In genomic region chr7:143264196-143264568, GRCh38 we compare ENCODE assay signal across 2 cellular contexts. TPM values are rescaled to one million over a fixed set of nuclear protein-coding genes. Genes with fewer than 3 reads are reported as not detected.
DNase-seq lines count a peak whose midpoint lies in the region; ATAC-seq and TF ChIP-seq lines count a peak whose summit lies in the region.
"Not testable (repeated sequence)": the region's sequence is repeated elsewhere in the genome, so short reads cannot be mapped to it uniquely, and the experiment has no call there.

No MANE protein-coding gene starts in this region.

- peak overlapping the region; percentile 97 for H3K27ac Mint-ChIP-seq in CD8-positive, alpha-beta T cell

- not testable (repeated sequence) for TF ChIP-seq CTCF in CD8-positive, alpha-beta T cell (IDR thresholded peaks at IDR 0.05); fibroblast of pulmonary artery (IDR thresholded peaks at IDR 0.05; ENCODE audit: low read length, missing control alignments)

- H3K4me3 Mint-ChIP-seq in CD8-positive, alpha-beta T cell: peak overlapping the region; percentile 96

- H3K4me1 Mint-ChIP-seq in CD8-positive, alpha-beta T cell (ENCODE audit: low read depth): peaks cover 61% of the 10 kb centered on the region

- not testable (repeated sequence) for H3K9me3 ChIP-seq in CD8-positive, alpha-beta T cell (ENCODE audit: low read length)

- H3K27me3 ChIP-seq in CD8-positive, alpha-beta T cell (ENCODE audit: insufficient read depth, low read length): not testable (repeated sequence)

- not testable (repeated sequence) for H3K9me3 Mint-ChIP-seq in CD8-positive, alpha-beta T cell

- not testable (repeated sequence) for ATAC-seq in CD8-positive, alpha-beta T cell

- H3K36me3 Mint-ChIP-seq in CD8-positive, alpha-beta T cell: peaks cover 45% of the 10 kb centered on the region

- intact Hi-C loops in CD8-positive, alpha-beta T cell (cut with DNase I, micrococcal nuclease): loop anchor here in 1 of 2 experiments (5.0 kb wide), 2 partner anchors 52 to 98 kb away; partner anchors contain the start of gene FAM131B

- H3K4me3 ChIP-seq in CD8-positive, alpha-beta T cell (ENCODE audit: low read depth, low read length): peak overlapping the region; percentile 90
- peak overlapping the region; percentile 91 for H3K4me3 ChIP-seq in fibroblast of pulmonary artery (replicated peaks; ENCODE audit: low read depth, low read length)

- not testable (repeated sequence) for DNase-seq in CD8-positive, alpha-beta T cell; fibroblast of pulmonary artery (ENCODE audit: low read depth)

- peaks cover 14% of the 10 kb centered on the region for H3K36me3 ChIP-seq in CD8-positive, alpha-beta T cell (ENCODE audit: insufficient read depth, low read length)

- H3K27ac ChIP-seq in CD8-positive, alpha-beta T cell (ENCODE audit: low read depth, low read length): peak overlapping the region; percentile 70

- POLR2A ChIA-PET in CD8-positive, alpha-beta T cell (lab: Charles Lee): interaction anchor here (0.9 to 2.0 kb wide), 4 partner anchors 9 to 24 kb away, joined by 4 to 10 read pairs (median 8); partner anchors contain the start of gene CASP2

- H3K4me1 ChIP-seq in CD8-positive, alpha-beta T cell (ENCODE audit: insufficient read depth, low read length): peaks cover 32% of the 10 kb centered on the region

- not testable (repeated sequence) for H3K27me3 Mint-ChIP-seq in CD8-positive, alpha-beta T cell (ENCODE audit: low read depth)

- CTCF ChIA-PET in CD8-positive, alpha-beta T cell (lab: Charles Lee): interaction anchor here (0.9 to 4.9 kb wide), 10 partner anchors 17 to 152 kb away, joined by 3 to 43 read pairs (median 3); no protein-coding TSS in a partner anchor

RNA-seq across cellular contexts. Expression of gene GSTK1, which starts 0.9 kb away (rescaled TPM):
- total RNA-seq in CD8-positive, alpha-beta T cell: 100 to 1,000 TPM; 200 to 208 TPM

RNA-seq across cellular contexts. Expression of gene TMEM139, which starts 20.6 kb away (rescaled TPM):
- under 1 TPM in 1 of 2 experiments, not detected in 1; 0.24 TPM for total RNA-seq in CD8-positive, alpha-beta T cell

RNA-seq across cellular contexts. Expression of gene CASP2, which starts 24.0 kb away (rescaled TPM):
- 10 to 100 TPM; 16.0 to 19.1 TPM for total RNA-seq in CD8-positive, alpha-beta T cell

RNA-seq across cellular contexts. Expression of gene TAS2R40, which starts 42.3 kb away (rescaled TPM):
- total RNA-seq in CD8-positive, alpha-beta T cell: not detected

RNA-seq across cellular contexts. Expression of gene CLCN1, which starts 51.7 kb away (rescaled TPM):
- total RNA-seq in CD8-positive, alpha-beta T cell: not detected
